35 cellular contexts compared by ENCODE assay signal in genomic region chr7:138546829-138547228, GRCh38.
"Had no signal": no experiment of that assay in that cellular context is flagged by ENCODE, and none has a peak within 500 bp of the region (broad histone marks: within the 10 kb centered on the region; RNA-seq: fewer than 3 reads in every experiment).

No MANE protein-coding gene starts in this region.

- H3K4me3 ChIP-seq: MG63 had no signal

- H3K9me3 ChIP-seq: MG63 had no signal

- DNase-seq: Karpas-422, Kasumi-1, MG63, MM.1S, MV-4-11, NCI-H1048, NCI-H1092, NCI-H1092 treated with DMSO at 0.1 percent for 48 hours, NCI-H1105, NCI-H1105 treated with DMSO at 0.1 percent for 48 hours, NCI-H1417, NCI-H1417 treated with DMSO at 0.1 percent for 48 hours, NCI-H1436, NCI-H1436 treated with DMSO at 0.1 percent for 48 hours, NCI-H146, NCI-H1694, NCI-H1694 treated with DMSO at 0.1 percent for 48 hours, NCI-H187, NCI-H187 treated with DMSO at 0.1 percent for 48 hours, NCI-H1930, NCI-H2029, NCI-H2029 treated with DMSO at 0.1 percent for 48 hours, NCI-H2081, NCI-H2081 treated with DMSO at 0.1 percent for 48 hours, NCI-H2107, NCI-H2171, NCI-H2171 treated with DMSO at 0.1 percent for 48 hours, NCI-H2227 treated with DMSO at 0.1 percent for 48 hours, NCI-H226, NCI-H345, NCI-H446, NCI-H446 treated with DMSO at 0.1 percent for 48 hours, NCI-H510A, NCI-H510A treated with DMSO at 0.1 percent for 48 hours, NCI-H524 had no signal

- H3K27me3 ChIP-seq: MG63 had no signal
